ENCODE assay signal across 8 cellular contexts in genomic region chr1:109151146-109151545, GRCh38. TPM values are rescaled to one million over a fixed set of nuclear protein-coding genes. Genes with fewer than 3 reads are reported as not detected.
DNase-seq lines count a peak whose midpoint lies in the region; ATAC-seq and TF ChIP-seq lines count a peak whose summit lies in the region.

No MANE protein-coding gene starts in this region.

- DNase-seq in AG20443 (ENCODE audit: low spot score) (peak; percentile 53), NCI-H69 (lab: John Stamatoyannopoulos, UW) (peak; percentile 77), endothelial cell (ENCODE audit: low spot score) (peak; percentile 37), mucosa of gallbladder (ENCODE audit: low spot score) (peak; percentile 53), AML-193 (lab: John Stamatoyannopoulos, UW) (no peak)
- DNase-seq in activated CD4-positive, alpha-beta memory T cell treated with anti-CD3 and anti-CD28 coated beads, Interleukin-2, amount 10 ng/mL, durations not matched to agents 7 days and 5 days, result no peak
- no peak for DNase-seq in NK-92 treated with Interleukin-12 subunit alpha and Interleukin-12 subunit beta, amount 100 ng/mL, for 24 hours (lab: John Stamatoyannopoulos, UW)

- no peak for ATAC-seq in GM19328 (IDR thresholded peaks at IDR 0.05; ENCODE audit: unreplicated experiment)

- CTCF ChIA-PET in activated CD4-positive, alpha-beta memory T cell treated with anti-CD3 and anti-CD28 coated beads, Interleukin-2, amount 10 ng/mL, durations not matched to agents 7 days and 5 days (lab: Charles Lee), result no interaction called here

- H3K4me3 Mint-ChIP-seq in endothelial cell (ENCODE audit: unreplicated experiment), result no peak overlapping the region
- H3K4me3 Mint-ChIP-seq in activated CD4-positive, alpha-beta memory T cell treated with anti-CD3 and anti-CD28 coated beads, Interleukin-2, amount 10 ng/mL, durations not matched to agents 7 days and 5 days, result no peak overlapping the region

- peaks cover 2% of the 10 kb centered on the region for H3K27me3 Mint-ChIP-seq in endothelial cell (ENCODE audit: unreplicated experiment)
- no peaks in the 10 kb centered on the region for H3K27me3 Mint-ChIP-seq in activated CD4-positive, alpha-beta memory T cell treated with anti-CD3 and anti-CD28 coated beads, Interleukin-2, amount 10 ng/mL, durations not matched to agents 7 days and 5 days

- H3K36me3 Mint-ChIP-seq in endothelial cell (ENCODE audit: low read depth, unreplicated experiment), result no peaks in the 10 kb centered on the region
- no peaks in the 10 kb centered on the region for H3K36me3 Mint-ChIP-seq in activated CD4-positive, alpha-beta memory T cell treated with anti-CD3 and anti-CD28 coated beads, Interleukin-2, amount 10 ng/mL, durations not matched to agents 7 days and 5 days (ENCODE audit: low read depth)

- H3K4me1 Mint-ChIP-seq in endothelial cell (ENCODE audit: unreplicated experiment), result peaks cover 6% of the 10 kb centered on the region
- no peaks in the 10 kb centered on the region for H3K4me1 Mint-ChIP-seq in activated CD4-positive, alpha-beta memory T cell treated with anti-CD3 and anti-CD28 coated beads, Interleukin-2, amount 10 ng/mL, durations not matched to agents 7 days and 5 days

- H3K9me3 Mint-ChIP-seq in endothelial cell (ENCODE audit: unreplicated experiment), result no peaks in the 10 kb centered on the region
- H3K9me3 Mint-ChIP-seq in activated CD4-positive, alpha-beta memory T cell treated with anti-CD3 and anti-CD28 coated beads, Interleukin-2, amount 10 ng/mL, durations not matched to agents 7 days and 5 days, result no peaks in the 10 kb centered on the region

- peak overlapping the region; percentile 11 for H3K27ac Mint-ChIP-seq in endothelial cell (ENCODE audit: unreplicated experiment)
- no peak overlapping the region for H3K27ac Mint-ChIP-seq in activated CD4-positive, alpha-beta memory T cell treated with anti-CD3 and anti-CD28 coated beads, Interleukin-2, amount 10 ng/mL, durations not matched to agents 7 days and 5 days

- POLR2A ChIA-PET in activated CD4-positive, alpha-beta memory T cell treated with anti-CD3 and anti-CD28 coated beads, Interleukin-2, amount 10 ng/mL, durations not matched to agents 7 days and 5 days (lab: Charles Lee), result no interaction called here

- no peak for TF ChIP-seq CTCF in endothelial cell (IDR thresholded peaks at IDR 0.05; ENCODE audit: unreplicated experiment)

RNA-seq across cellular contexts. Expression of gene ELAPOR1, which starts 37.2 kb away (rescaled TPM):
- total RNA-seq in endothelial cell (ENCODE audit: unreplicated experiment) (0.26 TPM), mucosa of gallbladder (127 TPM)
- 1 to 10 TPM; 4.1 to 5.0 TPM for total RNA-seq in activated CD4-positive, alpha-beta memory T cell treated with anti-CD3 and anti-CD28 coated beads, Interleukin-2, amount 10 ng/mL, durations not matched to agents 7 days and 5 days

Comparison
In these comparisons a context has a peak if more than half of its experiments do, and no peak if none do; other contexts are left out.
1. DNase-seq: peak in AG20443 (single experiment), NCI-H69 (single experiment), endothelial cell (single experiment) and mucosa of gallbladder (single experiment); none in AML-193 (0 of 2), activated CD4-positive, alpha-beta memory T cell treated with anti-CD3 and anti-CD28 coated beads, Interleukin-2, amount 10 ng/mL, durations not matched to agents 7 days and 5 days (single experiment) and NK-92 treated with Interleukin-12 subunit alpha and Interleukin-12 subunit beta, amount 100 ng/mL, for 24 hours (single experiment).
2. RNA of gene ELAPOR1, which starts 37.2 kb away (total RNA-seq): 127 TPM in mucosa of gallbladder (single experiment); 4.1 to 5.0 TPM in activated CD4-positive, alpha-beta memory T cell treated with anti-CD3 and anti-CD28 coated beads, Interleukin-2, amount 10 ng/mL, durations not matched to agents 7 days and 5 days and 0.26 TPM in endothelial cell (single experiment); every median in the first group is over 10 times any median in the second.